1 cellular context compared by ENCODE assay signal in genomic region chr19:5947435-5947834, GRCh38.
TF ChIP-seq lines count a peak whose summit lies in the region.

No MANE protein-coding gene starts in this region.

TF ChIP-seq in SK-N-SH, 30 proteins besides CTCF, POLR2A, EP300 and RAD21 (continued from another document):
- TF ChIP-seq USF2 (IDR thresholded peaks at IDR 0.05; ENCODE audit: borderline replicate concordance, low read depth, low read length) (no peak), POLR2AphosphoS5 (IDR thresholded peaks at IDR 0.05; ENCODE audit: low read depth, low read length) (no peak), RCOR1 (IDR thresholded peaks at IDR 0.05; ENCODE audit: low read length) (no peak), REST (IDR thresholded peaks at IDR 0.05; ENCODE audit: low read depth, low read length) (no peak), RXRA (IDR thresholded peaks at IDR 0.05; ENCODE audit: borderline replicate concordance, low read depth) (no peak), SMC3 (IDR thresholded peaks at IDR 0.05; ENCODE audit: low read depth, low read length) (no peak), SIN3A (IDR thresholded peaks at IDR 0.05; ENCODE audit: borderline replicate concordance, low read depth, low read length) (no peak), EZH2phosphoT487 (IDR thresholded peaks at IDR 0.05; ENCODE audit: borderline replicate concordance, low read depth) (no peak), TAF1 (IDR thresholded peaks at IDR 0.05; ENCODE audit: borderline replicate concordance, low read depth, low read length) (no peak)
